9 cellular contexts compared by ENCODE assay signal in the genomic region with DNA sequence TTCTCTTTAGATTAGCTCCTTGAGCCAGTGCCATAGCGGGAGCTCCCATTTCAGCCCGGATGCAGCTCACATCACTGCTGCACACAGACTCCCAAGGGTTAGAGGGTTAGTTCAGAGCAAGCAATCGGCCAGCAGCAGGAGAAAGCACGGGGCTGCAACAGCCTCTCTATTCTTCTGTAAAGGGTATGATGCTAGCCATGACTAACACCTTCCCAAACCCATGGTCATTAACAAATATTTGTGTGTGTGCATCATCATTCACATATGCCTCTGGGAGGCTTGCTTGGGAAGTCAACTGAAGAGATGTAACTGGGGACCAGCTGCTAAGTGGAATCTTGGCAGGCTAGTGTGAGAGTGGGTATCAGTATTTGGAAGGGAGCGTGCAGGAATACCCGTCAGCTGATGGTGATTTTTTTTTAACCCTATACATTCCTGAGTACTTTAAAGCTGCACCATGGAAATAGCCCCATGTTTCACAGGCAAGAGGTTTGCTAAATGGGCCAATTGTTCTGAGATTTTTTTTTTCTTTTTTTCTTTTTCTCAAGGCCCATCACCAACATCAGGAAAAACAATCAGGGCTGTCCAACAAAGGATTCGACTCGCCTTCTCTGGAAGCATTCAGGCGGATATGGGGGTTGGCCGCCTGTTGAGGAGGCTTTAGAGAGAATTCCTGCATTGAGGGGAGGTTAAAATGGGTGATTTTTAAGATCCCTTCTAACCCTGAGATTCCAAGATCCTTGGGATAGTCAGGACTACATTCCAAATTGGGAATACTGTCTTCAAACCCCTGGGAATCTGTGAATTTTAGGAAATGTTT. TPM values are rescaled to one million over a fixed set of nuclear protein-coding genes. Genes with fewer than 3 reads are reported as not detected.
DNase-seq lines count a peak whose midpoint lies in the region; ATAC-seq, FAIRE-seq and TF ChIP-seq lines count a peak whose summit lies in the region.
"Had no signal": no experiment of that assay in that cellular context is flagged by ENCODE, and none has a peak within 500 bp of the region (broad histone marks: within the 10 kb centered on the region; RNA-seq: fewer than 3 reads in every experiment).

No MANE protein-coding gene starts in this region.

- ATAC-seq in GM23338: peak; percentile 87
- ATAC-seq in HG03135 (IDR thresholded peaks at IDR 0.05; ENCODE audit: unreplicated experiment): no peak
- no peak for ATAC-seq in GM18909 (IDR thresholded peaks at IDR 0.05; ENCODE audit: poor library complexity, unreplicated experiment)
- ATAC-seq in activated naive CD8-positive, alpha-beta T cell treated with anti-CD3 and anti-CD28 coated beads, Interleukin-2, amount 50 U/mL, for 24 hours: no peak

- H3F3A ChIP-seq in GM23338 (replicated peaks; ENCODE audit: low read depth): no peaks in the 10 kb centered on the region

- H3K4me3 ChIP-seq in GM23338 (peak overlapping the region; percentile 21; the same call in 1 of the 2 replicates), retinal pigment epithelial cell (ENCODE audit: low read length) (peak overlapping the region; percentile 39)

- H3K27ac ChIP-seq in GM23338 (ENCODE audit: low read depth): peak overlapping the region; percentile 98

- peaks cover 44% of the 10 kb centered on the region for H3K4me1 ChIP-seq in GM23338 (ENCODE audit: insufficient read depth)

- peaks cover 50% of the 10 kb centered on the region; the same call in 2 of the 3 replicates for H3K4me1 Mint-ChIP-seq in GM23338
- H3K4me1 Mint-ChIP-seq in activated naive CD8-positive, alpha-beta T cell treated with anti-CD3 and anti-CD28 coated beads, Interleukin-2, amount 50 U/mL, for 24 hours: peaks cover 9% of the 10 kb centered on the region

- H3K27me3 ChIP-seq in GM23338 (ENCODE audit: insufficient read depth): no peaks in the 10 kb centered on the region

- H3K36me3 Mint-ChIP-seq in GM23338 (ENCODE audit: low read depth): no peaks in the 10 kb centered on the region
- H3K36me3 Mint-ChIP-seq in activated naive CD8-positive, alpha-beta T cell treated with anti-CD3 and anti-CD28 coated beads, Interleukin-2, amount 50 U/mL, for 24 hours (ENCODE audit: low read depth): no peaks in the 10 kb centered on the region

- peak; percentile 86 for DNase-seq in GM23338 (ENCODE audit: low spot score)
- DNase-seq in astrocyte of the hippocampus (ENCODE audit: low read depth, low spot score): peak; percentile 96
- DNase-seq in hepatic stellate cell (ENCODE audit: low spot score): peak; percentile 87
- DNase-seq in retinal pigment epithelial cell (ENCODE audit: low read depth): peak; percentile 93
- no peak for DNase-seq in activated naive CD8-positive, alpha-beta T cell treated with anti-CD3 and anti-CD28 coated beads, Interleukin-2, amount 50 U/mL, for 24 hours
- no peak for DNase-seq in GM19239 (ENCODE audit: insufficient read length, low spot score)

- no peaks in the 10 kb centered on the region for H3K36me3 ChIP-seq in GM23338 (ENCODE audit: insufficient read depth)

- H3K9me2 ChIP-seq in GM23338 (ENCODE audit: insufficient read depth): no peaks in the 10 kb centered on the region

- peak overlapping the region; percentile 98 for H3K27ac Mint-ChIP-seq in GM23338
- no peak overlapping the region for H3K27ac Mint-ChIP-seq in activated naive CD8-positive, alpha-beta T cell treated with anti-CD3 and anti-CD28 coated beads, Interleukin-2, amount 50 U/mL, for 24 hours

- peak overlapping the region; percentile 54 for H3K4me3 Mint-ChIP-seq in GM23338
- H3K4me3 Mint-ChIP-seq in activated naive CD8-positive, alpha-beta T cell treated with anti-CD3 and anti-CD28 coated beads, Interleukin-2, amount 50 U/mL, for 24 hours: no peak overlapping the region

- FAIRE-seq in GM19239 (lab: Jason Lieb, UNC): no peak

- no peaks in the 10 kb centered on the region for H3K79me2 ChIP-seq in GM23338 (replicated peaks; ENCODE audit: insufficient read depth)

- peaks cover 7% of the 10 kb centered on the region for H3K27me3 Mint-ChIP-seq in GM23338 (ENCODE audit: insufficient read depth, low read depth, poor library complexity)
- no peaks in the 10 kb centered on the region for H3K27me3 Mint-ChIP-seq in activated naive CD8-positive, alpha-beta T cell treated with anti-CD3 and anti-CD28 coated beads, Interleukin-2, amount 50 U/mL, for 24 hours

- TF ChIP-seq CTCF in GM23338 (conservative IDR thresholded peaks at IDR 0.05; ENCODE audit: low read depth in 2 of 2) (no peak), retinal pigment epithelial cell (conservative IDR thresholded peaks at IDR 0.05; ENCODE audit: low read depth, low read length) (no peak)

- H4K20me1 ChIP-seq in GM23338 (replicated peaks; ENCODE audit: insufficient read depth): no peaks in the 10 kb centered on the region

- peak overlapping the region; percentile 3; the same call in 1 of the 2 replicates for H2AFZ ChIP-seq in GM23338

- peak overlapping the region; percentile 47 for H3K4me2 ChIP-seq in GM23338

- H3K9me3 Mint-ChIP-seq in GM23338: no peaks in the 10 kb centered on the region
- no peaks in the 10 kb centered on the region for H3K9me3 Mint-ChIP-seq in activated naive CD8-positive, alpha-beta T cell treated with anti-CD3 and anti-CD28 coated beads, Interleukin-2, amount 50 U/mL, for 24 hours

TF ChIP-seq in GM23338, 12 proteins besides CTCF, POLR2A, EP300 and RAD21 (continues in another document):
- TF ChIP-seq EZH2 (IDR thresholded peaks at IDR 0.05; ENCODE audit: low read depth, unreplicated experiment): no peak
- no peak for TF ChIP-seq CREB1 (CRISPR knock-in tag; IDR thresholded peaks at IDR 0.05; ENCODE audit: low read depth)
- TF ChIP-seq STAT1 (IDR thresholded peaks at IDR 0.05; ENCODE audit: unreplicated experiment): no peak
- TF ChIP-seq, protein P1, sequence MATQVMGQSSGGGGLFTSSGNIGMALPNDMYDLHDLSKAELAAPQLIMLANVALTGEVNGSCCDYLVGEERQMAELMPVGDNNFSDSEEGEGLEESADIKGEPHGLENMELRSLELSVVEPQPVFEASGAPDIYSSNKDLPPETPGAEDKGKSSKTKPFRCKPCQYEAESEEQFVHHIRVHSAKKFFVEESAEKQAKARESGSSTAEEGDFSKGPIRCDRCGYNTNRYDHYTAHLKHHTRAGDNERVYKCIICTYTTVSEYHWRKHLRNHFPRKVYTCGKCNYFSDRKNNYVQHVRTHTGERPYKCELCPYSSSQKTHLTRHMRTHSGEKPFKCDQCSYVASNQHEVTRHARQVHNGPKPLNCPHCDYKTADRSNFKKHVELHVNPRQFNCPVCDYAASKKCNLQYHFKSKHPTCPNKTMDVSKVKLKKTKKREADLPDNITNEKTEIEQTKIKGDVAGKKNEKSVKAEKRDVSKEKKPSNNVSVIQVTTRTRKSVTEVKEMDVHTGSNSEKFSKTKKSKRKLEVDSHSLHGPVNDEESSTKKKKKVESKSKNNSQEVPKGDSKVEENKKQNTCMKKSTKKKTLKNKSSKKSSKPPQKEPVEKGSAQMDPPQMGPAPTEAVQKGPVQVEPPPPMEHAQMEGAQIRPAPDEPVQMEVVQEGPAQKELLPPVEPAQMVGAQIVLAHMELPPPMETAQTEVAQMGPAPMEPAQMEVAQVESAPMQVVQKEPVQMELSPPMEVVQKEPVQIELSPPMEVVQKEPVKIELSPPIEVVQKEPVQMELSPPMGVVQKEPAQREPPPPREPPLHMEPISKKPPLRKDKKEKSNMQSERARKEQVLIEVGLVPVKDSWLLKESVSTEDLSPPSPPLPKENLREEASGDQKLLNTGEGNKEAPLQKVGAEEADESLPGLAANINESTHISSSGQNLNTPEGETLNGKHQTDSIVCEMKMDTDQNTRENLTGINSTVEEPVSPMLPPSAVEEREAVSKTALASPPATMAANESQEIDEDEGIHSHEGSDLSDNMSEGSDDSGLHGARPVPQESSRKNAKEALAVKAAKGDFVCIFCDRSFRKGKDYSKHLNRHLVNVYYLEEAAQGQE (IDR thresholded peaks at IDR 0.05; ENCODE audit: unreplicated experiment): no peak
- TF ChIP-seq ZNF331 (CRISPR knock-in tag; IDR thresholded peaks at IDR 0.05; ENCODE audit: low read depth): no peak
- TF ChIP-seq, protein P2, sequence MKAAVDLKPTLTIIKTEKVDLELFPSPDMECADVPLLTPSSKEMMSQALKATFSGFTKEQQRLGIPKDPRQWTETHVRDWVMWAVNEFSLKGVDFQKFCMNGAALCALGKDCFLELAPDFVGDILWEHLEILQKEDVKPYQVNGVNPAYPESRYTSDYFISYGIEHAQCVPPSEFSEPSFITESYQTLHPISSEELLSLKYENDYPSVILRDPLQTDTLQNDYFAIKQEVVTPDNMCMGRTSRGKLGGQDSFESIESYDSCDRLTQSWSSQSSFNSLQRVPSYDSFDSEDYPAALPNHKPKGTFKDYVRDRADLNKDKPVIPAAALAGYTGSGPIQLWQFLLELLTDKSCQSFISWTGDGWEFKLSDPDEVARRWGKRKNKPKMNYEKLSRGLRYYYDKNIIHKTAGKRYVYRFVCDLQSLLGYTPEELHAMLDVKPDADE (IDR thresholded peaks at IDR 0.05): no peak
- no peak for TF ChIP-seq ZNF114 (CRISPR knock-in tag; IDR thresholded peaks at IDR 0.05)
- TF ChIP-seq EZH2phosphoT487 (IDR thresholded peaks at IDR 0.05; ENCODE audit: unreplicated experiment): no peak
- TF ChIP-seq JUNB (IDR thresholded peaks at IDR 0.05; ENCODE audit: unreplicated experiment): no peak
- no peak for TF ChIP-seq POLR2AphosphoS5 (IDR thresholded peaks at IDR 0.05; ENCODE audit: low read depth)
- no peak; the same call in 1 of the 2 replicates for TF ChIP-seq NANOG (IDR thresholded peaks at IDR 0.05; ENCODE audit: borderline replicate concordance)

RNA-seq across cellular contexts. Expression of a gene that starts 33.2 kb away (rescaled TPM):
- total RNA-seq in GM23338 (2014; rRNA removed; shearing (Covaris generic)): 0.31 TPM in 1 of 2 replicates, not detected in the other
- not detected in 2 replicates for polyA plus RNA-seq in GM23338 (2016; fragmentation: Nextera tagmentation; extraction: Ambion mirVana)
- total RNA-seq: dermis microvascular lymphatic vessel endothelial cell had no signal

RNA-seq across cellular contexts. Expression of a gene that starts 54.3 kb away (rescaled TPM):
- total RNA-seq in GM23338 (2014; rRNA removed; shearing (Covaris generic)): 64.3 and 82.2 TPM in 2 replicates
- 32.3 and 34.8 TPM in 2 replicates for polyA plus RNA-seq in GM23338 (2016; fragmentation: Nextera tagmentation; extraction: Ambion mirVana)

Comparison
In these comparisons a context has a peak if more than half of its experiments do, and no peak if none do; other contexts are left out.
1. DNase-seq: peak in GM23338 (single experiment), astrocyte of the hippocampus (single experiment), hepatic stellate cell (single experiment) and retinal pigment epithelial cell (single experiment); none in activated naive CD8-positive, alpha-beta T cell treated with anti-CD3 and anti-CD28 coated beads, Interleukin-2, amount 50 U/mL, for 24 hours (single experiment) and GM19239 (single experiment).